Comparison of ENCODE assay signal across 16 cellular contexts in genomic region chr5:65893749-65894430, GRCh38. TPM values are rescaled to one million over a fixed set of nuclear protein-coding genes. Genes with fewer than 3 reads are reported as not detected.
DNase-seq lines count a peak whose midpoint lies in the region; FAIRE-seq and TF ChIP-seq lines count a peak whose summit lies in the region.
"Had no signal": no experiment of that assay in that cellular context is flagged by ENCODE, and none has a peak within 500 bp of the region (broad histone marks: within the 10 kb centered on the region; RNA-seq: fewer than 3 reads in every experiment).

No MANE protein-coding gene starts in this region.

- CTCF ChIA-PET in H1 (lab: Charles Lee; ENCODE audit: partially characterized antibody), result interaction anchor here (0.6 to 1.2 kb wide), 3 partner anchors 9 to 662 kb away, joined by 3 to 4 read pairs (median 3); no protein-coding TSS in a partner anchor

- H3K36me3 Mint-ChIP-seq in T-helper 1 cell treated with Interleukin-12 subunit alpha and Interleukin-12 subunit beta and Interleukin-4 antibody, amounts not matched to agents 30 μg/mL and 1 μg/mL, for 36 hours (ENCODE audit: low read depth), result no peaks in the 10 kb centered on the region
- no peaks in the 10 kb centered on the region for H3K36me3 Mint-ChIP-seq in H9 (ENCODE audit: insufficient read depth in 1 of 3, low read depth in 3 of 3)

- H4K91ac ChIP-seq in H9 (ENCODE audit: insufficient read length, low read depth, low read length) (no peak overlapping the region), H1 (replicated peaks; ENCODE audit: insufficient read length, low read length) (no peak overlapping the region)

- H3K4me2 ChIP-seq in H9 (ENCODE audit: insufficient read depth, insufficient read length, low read length), result no peak overlapping the region
- H3K4me2 ChIP-seq in H1 (ENCODE audit: insufficient read depth in 1 of 2, low read depth in 2 of 2, low read length in 2 of 2), result no peak overlapping the region
- H3K4me2 ChIP-seq in mesendoderm (ENCODE audit: low read length), result no peak overlapping the region
- H3K4me2 ChIP-seq: BLaER1 had no signal

- TF ChIP-seq POLR2A in H1 (IDR thresholded peaks at IDR 0.05; ENCODE audit: control extremely low read depth in 1 of 2, low read depth in 2 of 2, low read length in 2 of 2), result no peak

- DNase-seq in T-helper 1 cell (no peak), H9 (peak; percentile 38), H1 (ENCODE audit: low read depth in 1 of 2, low spot score in 2 of 2) (no peak), mesendoderm (peak; percentile 81), kidney tubule cell (ENCODE audit: low spot score) (no peak), iPS-NIHi11 (ENCODE audit: low spot score) (no peak), NCI-H82 (lab: John Stamatoyannopoulos, UW) (no peak)
- DNase-seq: AML-193; CD8-positive, alpha-beta memory T cell; DMS53; HFFc6 had no signal

- H3K79me2 ChIP-seq in H9 (ENCODE audit: insufficient read depth, low read length) (no peaks in the 10 kb centered on the region), H1 (ENCODE audit: control insufficient read depth in 1 of 2, insufficient read depth in 2 of 2, low read length in 2 of 2) (no peaks in the 10 kb centered on the region), mesendoderm (ENCODE audit: control insufficient read depth, insufficient read depth, low read length) (no peaks in the 10 kb centered on the region)

- H2BK120ac ChIP-seq in H9 (ENCODE audit: low read depth, low read length, poor library complexity, severe bottlenecking) (peak overlapping the region; percentile 36), H1 (replicated peaks; ENCODE audit: low read depth, low read length) (no peak overlapping the region), mesendoderm (ENCODE audit: low read depth, low read length) (no peak overlapping the region)

- no peak overlapping the region for H3K56ac ChIP-seq in H9 (ENCODE audit: insufficient read length, low read depth, low read length)
- no peak overlapping the region for H3K56ac ChIP-seq in H1 (replicated peaks; ENCODE audit: insufficient read length, low read depth, low read length)
- no peak overlapping the region for H3K56ac ChIP-seq in mesendoderm (ENCODE audit: low read length)

- H3K9me3 ChIP-seq in H9 (ENCODE audit: control insufficient read depth, low read depth, low read length) (no peaks in the 10 kb centered on the region), H1 (ENCODE audit: insufficient read depth in 2 of 2, low read depth in 1 of 2, low read length in 1 of 2) (no peaks in the 10 kb centered on the region)
- H3K9me3 ChIP-seq: BLaER1, HAP-1 had no signal

- H3K4me3 ChIP-seq in H1 (ENCODE audit: extremely low read depth in 1 of 4, insufficient read depth in 2 of 4, low read depth in 3 of 4, low read length in 4 of 4) (no peak overlapping the region), mesendoderm (ENCODE audit: low read length) (no peak overlapping the region)
- H3K4me3 ChIP-seq: BLaER1, HAP-1 had no signal

- H3K27me3 Mint-ChIP-seq in T-helper 1 cell treated with Interleukin-12 subunit alpha and Interleukin-12 subunit beta and Interleukin-4 antibody, amounts not matched to agents 30 μg/mL and 1 μg/mL, for 36 hours (ENCODE audit: low read depth), result peaks cover 12% of the 10 kb centered on the region
- no peaks in the 10 kb centered on the region; the same call in 1 of the 2 replicates for H3K27me3 Mint-ChIP-seq in H9 (ENCODE audit: low read depth)

- H3K23ac ChIP-seq in H9 (ENCODE audit: insufficient read length, low read depth, low read length) (no peak overlapping the region), H1 (ENCODE audit: insufficient read length) (no peak overlapping the region), mesendoderm (ENCODE audit: low read length) (no peak overlapping the region)

- H3K36me3 ChIP-seq in H1 (ENCODE audit: control insufficient read depth in 2 of 4, insufficient read depth in 4 of 4, low read length in 3 of 4), result no peaks in the 10 kb centered on the region
- H3K36me3 ChIP-seq in mesendoderm (ENCODE audit: control insufficient read depth, insufficient read depth, low read length), result no peaks in the 10 kb centered on the region
- H3K36me3 ChIP-seq: BLaER1, HAP-1 had no signal

- H2AK5ac ChIP-seq in H9 (ENCODE audit: insufficient read length, low read length), result no peak overlapping the region
- no peak overlapping the region for H2AK5ac ChIP-seq in H1 (ENCODE audit: low read depth, low read length)
- no peak overlapping the region for H2AK5ac ChIP-seq in mesendoderm (ENCODE audit: low read length)

- no peaks in the 10 kb centered on the region for H4K20me1 ChIP-seq in H9 (ENCODE audit: control insufficient read depth, insufficient read depth, insufficient read length)
- no peaks in the 10 kb centered on the region for H4K20me1 ChIP-seq in H1 (replicated peaks in 1 of 2; ENCODE audit: control insufficient read depth in 1 of 2, insufficient read depth in 2 of 2, low read length in 2 of 2)
- H4K20me1 ChIP-seq: BLaER1 had no signal

- peak; percentile 14; the same call in 1 of the 3 replicates for TF ChIP-seq CTCF in H9 (conservative IDR thresholded peaks at IDR 0.05)
- no peak for TF ChIP-seq CTCF in H1 (IDR thresholded peaks at IDR 0.05; ENCODE audit: control extremely low read depth in 1 of 3, insufficient read depth in 1 of 3, low read depth in 1 of 3, low read length in 3 of 3)

- H2AFZ ChIP-seq in H9 (ENCODE audit: low read length) (no peak overlapping the region), H1 (ENCODE audit: low read length) (0 out of 2 replicates have a peak overlapping the region, but pooled peaks have one; percentile 46)

- peak overlapping the region; percentile 8 for H3K27ac Mint-ChIP-seq in T-helper 1 cell treated with Interleukin-12 subunit alpha and Interleukin-12 subunit beta and Interleukin-4 antibody, amounts not matched to agents 30 μg/mL and 1 μg/mL, for 36 hours
- no peak overlapping the region; a peak in 1 of 7 replicates for H3K27ac Mint-ChIP-seq in H9
- H3K27ac Mint-ChIP-seq: CD8-positive, alpha-beta memory T cell; HFFc6 had no signal

- H3K4me3 Mint-ChIP-seq in T-helper 1 cell treated with Interleukin-12 subunit alpha and Interleukin-12 subunit beta and Interleukin-4 antibody, amounts not matched to agents 30 μg/mL and 1 μg/mL, for 36 hours, result no peak overlapping the region
- no peak overlapping the region for H3K4me3 Mint-ChIP-seq in H9
- H3K4me3 Mint-ChIP-seq: CD8-positive, alpha-beta memory T cell; HFFc6 had no signal

- H2BK5ac ChIP-seq in H9 (ENCODE audit: insufficient read length, low read length), result no peak overlapping the region
- H2BK5ac ChIP-seq in H1 (ENCODE audit: low read depth, low read length), result no peak overlapping the region
- H2BK5ac ChIP-seq in mesendoderm (ENCODE audit: low read length), result no peak overlapping the region

- H3K27me3 ChIP-seq in H9 (ENCODE audit: insufficient read depth, low read length) (no peaks in the 10 kb centered on the region), H1 (replicated peaks in 1 of 4; ENCODE audit: control insufficient read depth in 3 of 4, extremely low read depth in 1 of 4, insufficient read depth in 3 of 4, low read length in 3 of 4) (no peaks in the 10 kb centered on the region), mesendoderm (ENCODE audit: insufficient read depth, low read length, poor library complexity) (no peaks in the 10 kb centered on the region)
- H3K27me3 ChIP-seq: BLaER1 had no signal

- no peak for FAIRE-seq in H1 (lab: Jason Lieb, UNC)
- FAIRE-seq: HTR-8/SVneo had no signal

- no peak for TF ChIP-seq EP300 in H1 (IDR thresholded peaks at IDR 0.05; ENCODE audit: borderline replicate concordance in 1 of 2, low read depth in 2 of 2, low read length in 2 of 2)

- H3K23me2 ChIP-seq in H9 (ENCODE audit: insufficient read length, low read depth, low read length, poor library complexity, severe bottlenecking) (no peaks in the 10 kb centered on the region), H1 (ENCODE audit: low read depth, low read length) (no peaks in the 10 kb centered on the region)

- H3K4me1 ChIP-seq in H9 (ENCODE audit: insufficient read depth, low read length), result no peaks in the 10 kb centered on the region; the same call in 1 of the 2 replicates
- no peaks in the 10 kb centered on the region for H3K4me1 ChIP-seq in H1 (replicated peaks in 1 of 4; ENCODE audit: control insufficient read depth in 3 of 4, insufficient read depth in 4 of 4, low read length in 3 of 4)
- no peaks in the 10 kb centered on the region for H3K4me1 ChIP-seq in mesendoderm (ENCODE audit: control insufficient read depth, low read depth, low read length)
- H3K4me1 ChIP-seq: BLaER1, HAP-1 had no signal

- H3K27ac ChIP-seq in H9 (ENCODE audit: insufficient read length, low read depth, low read length) (no peak overlapping the region), H1 (ENCODE audit: low read depth, low read length) (no peak overlapping the region), mesendoderm (ENCODE audit: low read depth, low read length) (no peak overlapping the region)
- H3K27ac ChIP-seq: 22Rv1, BLaER1 had no signal

- no peak overlapping the region for H3K18ac ChIP-seq in H9 (ENCODE audit: insufficient read length, low read depth, low read length)
- no peak overlapping the region for H3K18ac ChIP-seq in H1 (ENCODE audit: extremely low read depth, low read length)
- H3K18ac ChIP-seq in mesendoderm (ENCODE audit: low read length), result no peak overlapping the region

- H3K9ac ChIP-seq in H9 (ENCODE audit: extremely low read depth, insufficient read length, low read length) (no peak overlapping the region), H1 (replicated peaks in 1 of 4; ENCODE audit: extremely low read depth in 1 of 4, low read depth in 3 of 4, low read length in 3 of 4) (no peak overlapping the region), mesendoderm (ENCODE audit: low read length) (no peak overlapping the region)
- H3K9ac ChIP-seq: BLaER1 had no signal

- H2BK15ac ChIP-seq in H9 (ENCODE audit: low read depth, low read length) (no peak overlapping the region), H1 (ENCODE audit: low read length) (no peak overlapping the region), mesendoderm (replicated peaks; ENCODE audit: low read depth) (no peak overlapping the region)

- H3T11ph ChIP-seq in H9 (ENCODE audit: low read length), result no peak overlapping the region

- no peak; a peak in 1 of 4 replicates for TF ChIP-seq RAD21 in H1 (IDR thresholded peaks at IDR 0.05 in 1 of 2, conservative IDR thresholded peaks at IDR 0.05 in 1 of 2; ENCODE audit: low read depth in 2 of 2, low read length in 2 of 2)

- no peak overlapping the region for H2BK12ac ChIP-seq in H9 (ENCODE audit: insufficient read length, low read depth, low read length)
- H2BK12ac ChIP-seq in H1 (ENCODE audit: low read depth, low read length), result no peak overlapping the region

- POLR2A ChIA-PET in H1 (lab: Charles Lee; ENCODE audit: partially characterized antibody), result interaction anchor here (1.5 kb wide), 1 partner anchor 14 kb away, joined by 4 read pairs; no protein-coding TSS in a partner anchor

- no peaks in the 10 kb centered on the region for H3K4me1 Mint-ChIP-seq in T-helper 1 cell treated with Interleukin-12 subunit alpha and Interleukin-12 subunit beta and Interleukin-4 antibody, amounts not matched to agents 30 μg/mL and 1 μg/mL, for 36 hours (ENCODE audit: low read depth)
- peaks cover 10 to 11% of the 10 kb centered on the region in 2 experiments for H3K4me1 Mint-ChIP-seq in H9
- H3K4me1 Mint-ChIP-seq: CD8-positive, alpha-beta memory T cell had no signal

- no peak overlapping the region for H3K4ac ChIP-seq in H9 (ENCODE audit: low read depth, low read length)
- no peak overlapping the region for H3K4ac ChIP-seq in H1 (replicated peaks; ENCODE audit: insufficient read length, low read depth, low read length)
- no peak overlapping the region for H3K4ac ChIP-seq in mesendoderm (ENCODE audit: low read depth, low read length)

- H2BK20ac ChIP-seq in H9 (ENCODE audit: low read depth, low read length, poor library complexity, severe bottlenecking), result no peak overlapping the region
- no peak overlapping the region for H2BK20ac ChIP-seq in H1 (ENCODE audit: low read length)

- no peak overlapping the region for H3K14ac ChIP-seq in H9 (ENCODE audit: insufficient read depth, low read length)
- H3K14ac ChIP-seq in H1 (ENCODE audit: insufficient read length), result no peak overlapping the region

- no peaks in the 10 kb centered on the region for H3K9me3 Mint-ChIP-seq in T-helper 1 cell treated with Interleukin-12 subunit alpha and Interleukin-12 subunit beta and Interleukin-4 antibody, amounts not matched to agents 30 μg/mL and 1 μg/mL, for 36 hours
- H3K9me3 Mint-ChIP-seq in H9, result no peaks in the 10 kb centered on the region
- H3K9me3 Mint-ChIP-seq: CD8-positive, alpha-beta memory T cell; HFFc6 had no signal

- no CpG with 5 or more reads among the region's 9 CpGs for WGBS in H9 (ENCODE audit: extremely low coverage, insufficient read length, low lambda C conversion rate)
- 81% methylated on average over 8 of the region's 9 CpGs; no CpG with 5 or more reads in 1 of the 2 experiments for WGBS in H1 (ENCODE audit: extremely low coverage in 1 of 2, insufficient coverage in 1 of 2, insufficient read length in 1 of 2, insufficient replicate concordance in 2 of 2, low coverage in 1 of 2, low lambda C conversion rate in 2 of 2, missing lambda C conversion rate in 1 of 2), 2 experiments
- no CpG with 5 or more reads among the region's 9 CpGs for WGBS in mesendoderm (ENCODE audit: extremely low coverage, insufficient coverage, low lambda C conversion rate)

- no peaks in the 10 kb centered on the region for H3K79me1 ChIP-seq in H9 (ENCODE audit: insufficient read depth, low read depth, low read length, poor library complexity, severe bottlenecking)
- no peaks in the 10 kb centered on the region for H3K79me1 ChIP-seq in H1 (ENCODE audit: low read depth, low read length)
- H3K79me1 ChIP-seq in mesendoderm (ENCODE audit: low read length), result no peaks in the 10 kb centered on the region

- no peak overlapping the region for H4K8ac ChIP-seq in H9 (replicated peaks; ENCODE audit: insufficient read length, low read depth, low read length)
- H4K8ac ChIP-seq in H1 (ENCODE audit: extremely low read depth, insufficient read depth, low read length), result no peak overlapping the region
- H4K8ac ChIP-seq in mesendoderm (ENCODE audit: low read depth, low read length), result no peak overlapping the region

- H4K5ac ChIP-seq in H9 (ENCODE audit: insufficient read length, low read depth, low read length), result no peak overlapping the region
- H4K5ac ChIP-seq in H1 (ENCODE audit: insufficient read length, low read depth, low read length), result no peak overlapping the region
- no peak overlapping the region for H4K5ac ChIP-seq in mesendoderm (ENCODE audit: low read length)

RNA-seq across cellular contexts. Expression of gene ERBIN, which starts 32.5 kb away (rescaled TPM):
- total RNA-seq in H9 (2021), result 38.9 and 42.9 TPM in 2 replicates
- 28.5 and 33.2 TPM in 2 replicates for total RNA-seq in H1 (2021; fragmentation: NEBNext Ultra II Directional; extraction: Animal tissue kit (Norgen Biotek cat#: 25700))
- polyA plus RNA-seq in H1 (2011; rRNA removed), result 3.3 and 7.7 TPM in 2 replicates
- polyA plus RNA-seq in H1 (2011; cell fraction: cytosol; rRNA removed), result 8.6 TPM
- polyA plus RNA-seq in H1 (2011; cell fraction: nucleus; rRNA removed), result 11.3 TPM
- 8.0 to 15.1 TPM (median 10.2 TPM) in 4 replicates for polyA plus RNA-seq in H1 (2012, experiment 1 of 2)
- polyA plus RNA-seq in H1 (2012, experiment 2 of 2), result 1.3 TPM
- 19.5 TPM for polyA plus RNA-seq in H1 (2013, experiment 1 of 2)
- polyA plus RNA-seq in H1 (2013, experiment 2 of 2), result 22.3 TPM
- polyA minus RNA-seq in H1 (2011; rRNA and poly(A)+ RNA removed), result 20.1 and 33.7 TPM in 2 replicates
- 17.0 TPM for polyA minus RNA-seq in H1 (2011; cell fraction: cytosol; rRNA and poly(A)+ RNA removed)
- polyA minus RNA-seq in H1 (2011; cell fraction: nucleus; rRNA and poly(A)+ RNA removed), result 127 TPM
- polyA plus RNA-seq in mesendoderm (2013, experiment 1 of 2), result 20.2 TPM
- polyA plus RNA-seq in mesendoderm (2013, experiment 2 of 2), result 21.1 TPM

Comparison
In these comparisons a context has a peak if more than half of its experiments do, and no peak if none do; other contexts are left out.
1. DNase-seq: peak in H9 (single experiment) and mesendoderm (single experiment); none in T-helper 1 cell (0 of 5), H1 (0 of 2), kidney tubule cell (single experiment), iPS-NIHi11 (single experiment) and NCI-H82 (single experiment).